22 cellular contexts compared by ENCODE assay signal in genomic region chr16:47388705-47389104, GRCh38.
"Had no signal": no experiment of that assay in that cellular context is flagged by ENCODE, and none has a peak within 500 bp of the region (broad histone marks: within the 10 kb centered on the region; RNA-seq: fewer than 3 reads in every experiment).

No MANE protein-coding gene starts in this region.

- DNase-seq: Karpas-422, KG1, MG63, NCI-H1092, NCI-H1105 treated with DMSO at 0.1 percent for 48 hours, NCI-H1436, NCI-H187, NCI-H2029, NCI-H2081 treated with DMSO at 0.1 percent for 48 hours, NCI-H2171, NCI-H226, NCI-H446, NCI-H510A, NCI-H524 treated with DMSO at 0.1 percent for 48 hours, NCI-H69, NCI-H774, Right ventricle myocardium superior, RPMI8226, SIG-M5 had no signal

- FAIRE-seq: RCC 7860 had no signal

- H3K9me3 ChIP-seq: MG63, SJSA1 had no signal

- H3K27ac ChIP-seq: SJSA1, SK-N-MC had no signal

- H3K27me3 ChIP-seq: MG63, SJSA1 had no signal

- H3K4me3 ChIP-seq: MG63, SJSA1, SK-N-MC had no signal

- H3K36me3 ChIP-seq: MG63, SJSA1 had no signal
